In genomic region chr9:135251331-135251761, GRCh38 we compare ENCODE assay signal across 1 cellular context.
TF ChIP-seq lines count a peak whose summit lies in the region.

No MANE protein-coding gene starts in this region.

TF ChIP-seq in H1, 55 proteins besides CTCF, POLR2A, EP300 and RAD21 (continued from another document):
- TF ChIP-seq, protein P1, sequence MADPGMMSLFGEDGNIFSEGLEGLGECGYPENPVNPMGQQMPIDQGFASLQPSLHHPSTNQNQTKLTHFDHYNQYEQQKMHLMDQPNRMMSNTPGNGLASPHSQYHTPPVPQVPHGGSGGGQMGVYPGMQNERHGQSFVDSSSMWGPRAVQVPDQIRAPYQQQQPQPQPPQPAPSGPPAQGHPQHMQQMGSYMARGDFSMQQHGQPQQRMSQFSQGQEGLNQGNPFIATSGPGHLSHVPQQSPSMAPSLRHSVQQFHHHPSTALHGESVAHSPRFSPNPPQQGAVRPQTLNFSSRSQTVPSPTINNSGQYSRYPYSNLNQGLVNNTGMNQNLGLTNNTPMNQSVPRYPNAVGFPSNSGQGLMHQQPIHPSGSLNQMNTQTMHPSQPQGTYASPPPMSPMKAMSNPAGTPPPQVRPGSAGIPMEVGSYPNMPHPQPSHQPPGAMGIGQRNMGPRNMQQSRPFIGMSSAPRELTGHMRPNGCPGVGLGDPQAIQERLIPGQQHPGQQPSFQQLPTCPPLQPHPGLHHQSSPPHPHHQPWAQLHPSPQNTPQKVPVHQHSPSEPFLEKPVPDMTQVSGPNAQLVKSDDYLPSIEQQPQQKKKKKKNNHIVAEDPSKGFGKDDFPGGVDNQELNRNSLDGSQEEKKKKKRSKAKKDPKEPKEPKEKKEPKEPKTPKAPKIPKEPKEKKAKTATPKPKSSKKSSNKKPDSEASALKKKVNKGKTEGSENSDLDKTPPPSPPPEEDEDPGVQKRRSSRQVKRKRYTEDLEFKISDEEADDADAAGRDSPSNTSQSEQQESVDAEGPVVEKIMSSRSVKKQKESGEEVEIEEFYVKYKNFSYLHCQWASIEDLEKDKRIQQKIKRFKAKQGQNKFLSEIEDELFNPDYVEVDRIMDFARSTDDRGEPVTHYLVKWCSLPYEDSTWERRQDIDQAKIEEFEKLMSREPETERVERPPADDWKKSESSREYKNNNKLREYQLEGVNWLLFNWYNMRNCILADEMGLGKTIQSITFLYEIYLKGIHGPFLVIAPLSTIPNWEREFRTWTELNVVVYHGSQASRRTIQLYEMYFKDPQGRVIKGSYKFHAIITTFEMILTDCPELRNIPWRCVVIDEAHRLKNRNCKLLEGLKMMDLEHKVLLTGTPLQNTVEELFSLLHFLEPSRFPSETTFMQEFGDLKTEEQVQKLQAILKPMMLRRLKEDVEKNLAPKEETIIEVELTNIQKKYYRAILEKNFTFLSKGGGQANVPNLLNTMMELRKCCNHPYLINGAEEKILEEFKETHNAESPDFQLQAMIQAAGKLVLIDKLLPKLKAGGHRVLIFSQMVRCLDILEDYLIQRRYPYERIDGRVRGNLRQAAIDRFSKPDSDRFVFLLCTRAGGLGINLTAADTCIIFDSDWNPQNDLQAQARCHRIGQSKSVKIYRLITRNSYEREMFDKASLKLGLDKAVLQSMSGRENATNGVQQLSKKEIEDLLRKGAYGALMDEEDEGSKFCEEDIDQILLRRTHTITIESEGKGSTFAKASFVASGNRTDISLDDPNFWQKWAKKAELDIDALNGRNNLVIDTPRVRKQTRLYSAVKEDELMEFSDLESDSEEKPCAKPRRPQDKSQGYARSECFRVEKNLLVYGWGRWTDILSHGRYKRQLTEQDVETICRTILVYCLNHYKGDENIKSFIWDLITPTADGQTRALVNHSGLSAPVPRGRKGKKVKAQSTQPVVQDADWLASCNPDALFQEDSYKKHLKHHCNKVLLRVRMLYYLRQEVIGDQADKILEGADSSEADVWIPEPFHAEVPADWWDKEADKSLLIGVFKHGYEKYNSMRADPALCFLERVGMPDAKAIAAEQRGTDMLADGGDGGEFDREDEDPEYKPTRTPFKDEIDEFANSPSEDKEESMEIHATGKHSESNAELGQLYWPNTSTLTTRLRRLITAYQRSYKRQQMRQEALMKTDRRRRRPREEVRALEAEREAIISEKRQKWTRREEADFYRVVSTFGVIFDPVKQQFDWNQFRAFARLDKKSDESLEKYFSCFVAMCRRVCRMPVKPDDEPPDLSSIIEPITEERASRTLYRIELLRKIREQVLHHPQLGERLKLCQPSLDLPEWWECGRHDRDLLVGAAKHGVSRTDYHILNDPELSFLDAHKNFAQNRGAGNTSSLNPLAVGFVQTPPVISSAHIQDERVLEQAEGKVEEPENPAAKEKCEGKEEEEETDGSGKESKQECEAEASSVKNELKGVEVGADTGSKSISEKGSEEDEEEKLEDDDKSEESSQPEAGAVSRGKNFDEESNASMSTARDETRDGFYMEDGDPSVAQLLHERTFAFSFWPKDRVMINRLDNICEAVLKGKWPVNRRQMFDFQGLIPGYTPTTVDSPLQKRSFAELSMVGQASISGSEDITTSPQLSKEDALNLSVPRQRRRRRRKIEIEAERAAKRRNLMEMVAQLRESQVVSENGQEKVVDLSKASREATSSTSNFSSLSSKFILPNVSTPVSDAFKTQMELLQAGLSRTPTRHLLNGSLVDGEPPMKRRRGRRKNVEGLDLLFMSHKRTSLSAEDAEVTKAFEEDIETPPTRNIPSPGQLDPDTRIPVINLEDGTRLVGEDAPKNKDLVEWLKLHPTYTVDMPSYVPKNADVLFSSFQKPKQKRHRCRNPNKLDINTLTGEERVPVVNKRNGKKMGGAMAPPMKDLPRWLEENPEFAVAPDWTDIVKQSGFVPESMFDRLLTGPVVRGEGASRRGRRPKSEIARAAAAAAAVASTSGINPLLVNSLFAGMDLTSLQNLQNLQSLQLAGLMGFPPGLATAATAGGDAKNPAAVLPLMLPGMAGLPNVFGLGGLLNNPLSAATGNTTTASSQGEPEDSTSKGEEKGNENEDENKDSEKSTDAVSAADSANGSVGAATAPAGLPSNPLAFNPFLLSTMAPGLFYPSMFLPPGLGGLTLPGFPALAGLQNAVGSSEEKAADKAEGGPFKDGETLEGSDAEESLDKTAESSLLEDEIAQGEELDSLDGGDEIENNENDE (IDR thresholded peaks at IDR 0.05; ENCODE audit: insufficient replicate concordance, low read length), result no peak
- TF ChIP-seq CTBP2 (IDR thresholded peaks at IDR 0.05; ENCODE audit: borderline replicate concordance, insufficient read depth, insufficient read length, low read length), result no peak
- no peak for TF ChIP-seq HDAC6 (IDR thresholded peaks at IDR 0.05; ENCODE audit: low read depth, low read length)
- TF ChIP-seq CEBPB (IDR thresholded peaks at IDR 0.05; ENCODE audit: low read depth, low read length), result no peak
- TF ChIP-seq SIX5 (IDR thresholded peaks at IDR 0.05; ENCODE audit: low read depth, low read length), result no peak
- no peak for TF ChIP-seq SP2 (IDR thresholded peaks at IDR 0.05; ENCODE audit: low read length)
- no peak for TF ChIP-seq ASH2L (IDR thresholded peaks at IDR 0.05; ENCODE audit: low read length)
- no peak for TF ChIP-seq SRF (IDR thresholded peaks at IDR 0.05; ENCODE audit: low read depth, low read length)
- no peak for TF ChIP-seq KDM4A (IDR thresholded peaks at IDR 0.05; ENCODE audit: low read depth, low read length, severe bottlenecking)
- TF ChIP-seq MAX (IDR thresholded peaks at IDR 0.05), result no peak
- TF ChIP-seq KDM1A (IDR thresholded peaks at IDR 0.05; ENCODE audit: borderline replicate concordance, low read length), result no peak
- no peak for TF ChIP-seq SIRT6 (IDR thresholded peaks at IDR 0.05; ENCODE audit: low read length)
TF ChIP-seq in H1: peak in this region for 0.
